27 cellular contexts compared by ENCODE assay signal in genomic region chr15:26555898-26556297, GRCh38.
"Had no signal": no experiment of that assay in that cellular context is flagged by ENCODE, and none has a peak within 500 bp of the region (broad histone marks: within the 10 kb centered on the region; RNA-seq: fewer than 3 reads in every experiment).

No MANE protein-coding gene starts in this region.

- H3K4me3 ChIP-seq: stomach, suprapubic skin, testis, thoracic aorta, thyroid gland, tibial artery, tibial nerve, transverse colon, upper lobe of left lung, upper lobe of right lung, uterus, vagina had no signal

- H3K9me3 ChIP-seq: testis, thoracic aorta, thyroid gland, tibial artery, transverse colon, upper lobe of right lung, uterus, vagina had no signal

- H3K36me3 ChIP-seq: suprapubic skin, thoracic aorta, thyroid gland, tibial artery, tibial nerve, transverse colon, upper lobe of left lung, upper lobe of right lung, uterus, vagina had no signal

- ATAC-seq: stimulated activated effector memory CD8-positive, alpha-beta T cell treated with anti-CD3 and anti-CD28 coated beads, Interleukin-12 subunit alpha, Interleukin-12 subunit beta, amount 100 ng/mL, for 72 hours; stimulated activated memory B cell treated with anti-CD40 and anti-IgM and Interleukin-4, amounts not matched to agents 10 μg/mL and 1 μg/mL and 100 μg/mL, for 72 hours; stimulated activated naive B cell treated with anti-CD40 and anti-IgM and Interleukin-4, amounts not matched to agents 10 μg/mL and 1 μg/mL and 100 μg/mL, for 72 hours; stimulated activated naive CD8-positive, alpha-beta T cell treated with anti-CD3 and anti-CD28 coated beads, Interleukin-15, amount 100 ng/mL, for 72 hours; stimulated activated naive CD8-positive, alpha-beta T cell treated with anti-CD3 and anti-CD28 coated beads, Interleukin-15, Interleukin-2, amounts not matched to agents 100 U/mL and 50 U/mL, for 24 hours; upper lobe of right lung had no signal

- FAIRE-seq: urothelium cell line had no signal

- H3K4me1 ChIP-seq: stomach, suprapubic skin, testis, thyroid gland, tibial artery, tibial nerve, transverse colon, upper lobe of left lung, upper lobe of right lung, uterus, vagina had no signal

- H3K27ac ChIP-seq: stomach, suprapubic skin, testis, thoracic aorta, thyroid gland, tibial artery, tibial nerve, transverse colon, upper lobe of left lung, upper lobe of right lung, uterus, vagina had no signal

- DNase-seq: stimulated activated CD4-positive, alpha-beta T cell treated with anti-CD3 and anti-CD28 coated beads, Interleukin-2, amount 100 ng/mL, for 48 hours; stimulated activated CD4-positive, alpha-beta T cell treated with anti-CD3 and anti-CD28 coated beads, Interleukin-4, amount 100 ng/mL, for 1 hour; stimulated activated CD4-positive, alpha-beta T cell treated with anti-CD3 and anti-CD28 coated beads, Interleukin-4, amount 100 ng/mL, for 24 hours; stimulated activated CD4-positive, alpha-beta T cell treated with anti-CD3 and anti-CD28 coated beads, Interleukin-4, amount 100 ng/mL, for 4 hours; stimulated activated CD8-positive, alpha-beta memory T cell treated with anti-CD3 and anti-CD28 coated beads, Interleukin-4, amount 100 ng/mL, for 48 hours; stimulated activated naive B cell treated with anti-CD40 and anti-IgM and Interleukin-4, amounts not matched to agents 10 μg/mL and 1 μg/mL and 100 μg/mL, for 72 hours; stimulated activated naive CD4-positive, alpha-beta T cell; stimulated activated naive CD4-positive, alpha-beta T cell treated with Interleukin-2 at 50 U/mL for 16 hours; stimulated activated naive CD8-positive, alpha-beta T cell treated with anti-CD3 and anti-CD28 coated beads, Interleukin-15, amount 100 ng/mL, for 72 hours; stimulated activated naive CD8-positive, alpha-beta T cell treated with anti-CD3 and anti-CD28 coated beads, Interleukin-15, Interleukin-2, amounts not matched to agents 100 U/mL and 50 U/mL, for 24 hours; stomach; substantia nigra; testis; thyroid gland; tibial artery; transverse colon; trophoblast cell; upper lobe of left lung; upper lobe of right lung; uterus had no signal

- H3K27me3 ChIP-seq: stomach, suprapubic skin, testis, thyroid gland, tibial artery, transverse colon, upper lobe of left lung, upper lobe of right lung, uterus, vagina had no signal
